In the genomic region with DNA sequence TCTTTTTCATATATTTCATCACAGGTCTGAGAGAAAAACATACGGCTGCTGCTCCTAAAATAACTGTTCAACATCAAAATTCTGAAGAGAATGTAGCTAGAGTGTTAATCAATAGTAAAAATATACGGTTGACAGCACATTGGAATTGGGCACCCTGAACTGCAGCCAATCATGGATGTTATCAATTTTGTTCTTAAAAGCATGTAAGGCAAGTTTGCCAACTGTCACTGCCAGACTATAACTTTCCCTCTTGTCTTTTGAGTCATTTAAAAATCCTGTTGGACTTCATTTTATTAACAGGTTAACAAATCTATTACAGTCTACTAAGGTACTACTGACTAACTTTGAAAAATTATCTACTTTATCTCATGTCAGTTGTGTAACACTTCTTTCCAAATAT, we compare ENCODE assay signal across 3 cellular contexts.
"Had no signal": no experiment of that assay in that cellular context is flagged by ENCODE, and none has a peak within 500 bp of the region (broad histone marks: within the 10 kb centered on the region; RNA-seq: fewer than 3 reads in every experiment).

No MANE protein-coding gene starts in this region.

- H3K4me3 ChIP-seq: GM12878 had no signal

- ATAC-seq: GM12878 had no signal

- DNase-seq: GDM1, GF-D8 had no signal
